ENCODE assay signal across 29 cellular contexts in the genomic region with DNA sequence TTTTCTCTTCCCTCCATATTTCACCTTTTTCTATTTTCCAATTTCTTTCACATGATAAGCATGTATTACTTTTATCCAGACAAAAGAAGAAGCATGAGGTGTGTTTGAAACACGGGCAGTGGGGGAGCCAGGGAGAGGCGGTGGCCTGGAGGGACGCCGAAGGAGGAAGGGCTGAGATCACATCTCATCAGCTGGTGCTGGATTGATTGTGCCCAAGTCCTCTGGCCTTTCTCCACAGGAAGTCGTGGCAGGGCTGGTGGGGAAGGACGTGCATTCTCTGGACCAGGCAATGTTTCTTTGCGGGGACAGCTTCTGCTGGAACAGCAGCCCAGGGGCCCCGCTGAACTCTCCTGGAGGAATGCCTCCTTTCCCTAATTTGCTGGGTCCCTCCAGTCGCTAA.
DNase-seq lines count a peak whose midpoint lies in the region; ATAC-seq, FAIRE-seq and TF ChIP-seq lines count a peak whose summit lies in the region.
"Had no signal": no experiment of that assay in that cellular context is flagged by ENCODE, and none has a peak within 500 bp of the region (broad histone marks: within the 10 kb centered on the region; RNA-seq: fewer than 3 reads in every experiment).

No MANE protein-coding gene starts in this region.

- H3K27me3 Mint-ChIP-seq in astrocyte (ENCODE audit: low read depth, unreplicated experiment), result no peaks in the 10 kb centered on the region
- H3K27me3 Mint-ChIP-seq: activated T-helper 17 cell treated with anti-CD3 and anti-CD28 coated beads, Interleukin-2, amount 50 U/mL, for 72 hours; stimulated activated naive CD8-positive, alpha-beta T cell treated with anti-CD3 and anti-CD28 coated beads, Interleukin-15, Interleukin-2, amounts not matched to agents 100 ng/mL and 50 ng/mL, for 24 hours had no signal

- peaks cover 4% of the 10 kb centered on the region for H3K36me3 Mint-ChIP-seq in astrocyte (ENCODE audit: low read depth, unreplicated experiment)

- H3K4me3 Mint-ChIP-seq in astrocyte (ENCODE audit: unreplicated experiment), result no peak overlapping the region
- H3K4me3 Mint-ChIP-seq: activated T-helper 17 cell treated with anti-CD3 and anti-CD28 coated beads, Interleukin-2, amount 50 U/mL, for 72 hours; HFFc6; immature natural killer cell; stimulated activated naive CD8-positive, alpha-beta T cell treated with anti-CD3 and anti-CD28 coated beads, Interleukin-15, Interleukin-2, amounts not matched to agents 100 ng/mL and 50 ng/mL, for 24 hours had no signal

- H3K4me1 ChIP-seq in astrocyte (ENCODE audit: insufficient read depth, low read length) (no peaks in the 10 kb centered on the region), mesodermal cell (ENCODE audit: control insufficient read depth, insufficient read depth, low read length, poor library complexity, severe bottlenecking) (no peaks in the 10 kb centered on the region)
- H3K4me1 ChIP-seq: BLaER1 had no signal

- H4K20me1 ChIP-seq in astrocyte (ENCODE audit: insufficient read depth, low read length), result no peaks in the 10 kb centered on the region
- H4K20me1 ChIP-seq: BLaER1 had no signal

- TF ChIP-seq CTCF in astrocyte (IDR thresholded peaks at IDR 0.05; ENCODE audit: insufficient read depth, low read depth, low read length), result no peak

- CTCF ChIA-PET in HEK293T (lab: Yijun Ruan, JAX), result no interaction called here

- H3K27ac ChIP-seq in astrocyte (ENCODE audit: low read depth, low read length) (no peak overlapping the region), mesodermal cell (ENCODE audit: low read depth, low read length, severe bottlenecking) (peak overlapping the region; percentile 23)
- H3K27ac ChIP-seq: BLaER1, brain microvascular endothelial cell, gastrocnemius medialis, GM23248, thoracic aorta, WERI-Rb-1 had no signal

- no peak overlapping the region for H3K4me3 ChIP-seq in astrocyte (ENCODE audit: insufficient read depth, low read depth, low read length)
- H3K4me3 ChIP-seq in mesodermal cell (ENCODE audit: extremely low read depth, insufficient read depth, low read length, poor library complexity, severe bottlenecking), result no peak overlapping the region
- H3K4me3 ChIP-seq: BLaER1, gastrocnemius medialis, GM23248, smooth muscle cell, thoracic aorta had no signal

- no peaks in the 10 kb centered on the region for H3K79me2 ChIP-seq in astrocyte (ENCODE audit: insufficient read depth, low read length)

- POLR2A ChIA-PET in HEK293T (lab: Yijun Ruan, JAX), result no interaction called here

- no peaks in the 10 kb centered on the region for H3K36me3 ChIP-seq in astrocyte (ENCODE audit: insufficient read depth, low read length)
- H3K36me3 ChIP-seq in mesodermal cell (ENCODE audit: control insufficient read depth, insufficient read depth, low read length), result no peaks in the 10 kb centered on the region
- H3K36me3 ChIP-seq: brain microvascular endothelial cell, gastrocnemius medialis, thoracic aorta, WERI-Rb-1 had no signal

- no peak overlapping the region for H3K9ac ChIP-seq in astrocyte (ENCODE audit: low read length)
- H3K9ac ChIP-seq: BLaER1, GM23248 had no signal

- H3K27ac Mint-ChIP-seq in astrocyte (ENCODE audit: unreplicated experiment), result no peak overlapping the region
- H3K27ac Mint-ChIP-seq: activated T-helper 17 cell treated with anti-CD3 and anti-CD28 coated beads, Interleukin-2, amount 50 U/mL, for 72 hours; HFFc6; stimulated activated naive CD8-positive, alpha-beta T cell treated with anti-CD3 and anti-CD28 coated beads, Interleukin-15, Interleukin-2, amounts not matched to agents 100 ng/mL and 50 ng/mL, for 24 hours had no signal

- no peaks in the 10 kb centered on the region for H3K4me1 Mint-ChIP-seq in astrocyte (ENCODE audit: low read depth, unreplicated experiment)

- peaks cover 2% of the 10 kb centered on the region for H3K27me3 ChIP-seq in astrocyte (ENCODE audit: insufficient read depth, low read length)
- H3K27me3 ChIP-seq: BLaER1, brain microvascular endothelial cell, gastrocnemius medialis had no signal

- no peak for FAIRE-seq in astrocyte (lab: Jason Lieb, UNC)
- FAIRE-seq: GM12891 had no signal

- H3K9me3 ChIP-seq in astrocyte (ENCODE audit: insufficient read depth, low read depth, low read length), result no peaks in the 10 kb centered on the region
- peaks cover 3% of the 10 kb centered on the region for H3K9me3 ChIP-seq in mesodermal cell (ENCODE audit: control insufficient read depth, low read length)
- H3K9me3 ChIP-seq: gastrocnemius medialis, thoracic aorta had no signal

- DNase-seq in NCI-H146 treated with DMSO at 0.1 percent for 48 hours (lab: John Stamatoyannopoulos, UW; ENCODE audit: unreplicated experiment), result peak; percentile 0
- no peak for DNase-seq in astrocyte (ENCODE audit: low read depth)
- no peak for DNase-seq in HEK293T (ENCODE audit: extremely low spot score)
- DNase-seq: activated CD4-positive, alpha-beta T cell treated with anti-CD3 and anti-CD28 coated beads for 48 hours; activated naive CD4-positive, alpha-beta T cell treated with anti-CD3 and anti-CD28 coated beads, Interleukin-2, amount 50 U/mL, for 16 hours; brain microvascular endothelial cell; cerebellar nuclear complex; gastrocnemius medialis; GM23248; HFFc6; hippocampal formation; immature natural killer cell; mammary epithelial cell; NCI-H1105; NCI-H2029 treated with DMSO at 0.1 percent for 48 hours; right cardiac atrium; SHP77; WERI-Rb-1 had no signal

- ATAC-seq in HG03457 (IDR thresholded peaks at IDR 0.05; ENCODE audit: unreplicated experiment), result no peak
- no peak for ATAC-seq in GM18858 (IDR thresholded peaks at IDR 0.05; ENCODE audit: unreplicated experiment)
- no peak for ATAC-seq in GM21526 (IDR thresholded peaks at IDR 0.05; ENCODE audit: low FRiP score, unreplicated experiment)
- ATAC-seq: activated T-helper 17 cell treated with anti-CD3 and anti-CD28 coated beads, Interleukin-2, amount 50 U/mL, for 72 hours; gastrocnemius medialis; Panc1 had no signal

- 33 to 46% methylated on average over 7 of the region's 9 CpGs for WGBS in mesodermal cell (ENCODE audit: insufficient coverage in 2 of 2), 2 experiments

- peak overlapping the region; percentile 27 for H2AFZ ChIP-seq in astrocyte (ENCODE audit: low read depth, low read length)
- H2AFZ ChIP-seq: GM23248 had no signal

- H3K9me3 Mint-ChIP-seq in astrocyte (ENCODE audit: unreplicated experiment), result peaks cover 5% of the 10 kb centered on the region
- H3K9me3 Mint-ChIP-seq: activated T-helper 17 cell treated with anti-CD3 and anti-CD28 coated beads, Interleukin-2, amount 50 U/mL, for 72 hours; HFFc6; immature natural killer cell; stimulated activated naive CD8-positive, alpha-beta T cell treated with anti-CD3 and anti-CD28 coated beads, Interleukin-15, Interleukin-2, amounts not matched to agents 100 ng/mL and 50 ng/mL, for 24 hours had no signal

- no peak overlapping the region for H3K4me2 ChIP-seq in astrocyte (ENCODE audit: low read length)
- H3K4me2 ChIP-seq: BLaER1, smooth muscle cell had no signal

TF ChIP-seq in HEK293T, 16 proteins besides CTCF, POLR2A, EP300 and RAD21:
- TF ChIP-seq BHLHE40 (IDR thresholded peaks at IDR 0.05; ENCODE audit: borderline replicate concordance), result no peak
- no peak for TF ChIP-seq HDGF (IDR thresholded peaks at IDR 0.05; ENCODE audit: borderline replicate concordance)
- TF ChIP-seq SP1 (IDR thresholded peaks at IDR 0.05), result no peak
- TF ChIP-seq NFRKB (IDR thresholded peaks at IDR 0.05), result no peak
